In the genomic region with DNA sequence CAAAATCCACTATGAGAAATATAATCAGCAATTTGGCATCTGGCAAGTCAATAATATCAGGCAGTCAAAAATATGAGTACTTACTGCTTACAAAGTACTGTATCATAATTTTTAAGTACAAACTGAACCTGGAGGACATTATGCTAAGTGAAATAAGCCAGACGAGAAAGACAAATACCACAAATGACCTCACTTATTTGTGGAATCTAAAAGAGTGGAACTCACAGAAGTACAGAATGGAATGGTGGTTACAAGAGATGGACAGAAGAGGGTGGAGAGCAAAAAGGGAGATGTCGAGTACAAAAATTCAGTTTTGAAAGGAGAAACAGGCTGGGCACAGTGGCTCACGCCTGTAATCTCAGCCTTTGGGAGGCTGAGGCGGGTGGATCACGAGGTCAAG, we compare ENCODE assay signal across 12 cellular contexts. TPM values are rescaled to one million over a fixed set of nuclear protein-coding genes. Genes with fewer than 3 reads are reported as not detected.
DNase-seq lines count a peak whose midpoint lies in the region; ATAC-seq and TF ChIP-seq lines count a peak whose summit lies in the region.
"Had no signal": no experiment of that assay in that cellular context is flagged by ENCODE, and none has a peak within 500 bp of the region (broad histone marks: within the 10 kb centered on the region; RNA-seq: fewer than 3 reads in every experiment).

No MANE protein-coding gene starts in this region.

- peaks cover 47% of the 10 kb centered on the region for H3K36me3 Mint-ChIP-seq in activated naive CD4-positive, alpha-beta T cell treated with anti-CD3 and anti-CD28 coated beads, Interleukin-2, amount 10 ng/mL, durations not matched to agents 7 days and 5 days
- H3K36me3 Mint-ChIP-seq in T-helper 2 cell treated with Interferon-gamma antibody and Interleukin-4, amounts not matched to agents 5 μg/mL and 100 μg/mL, for 36 hours (ENCODE audit: low read depth), result peaks cover 44% of the 10 kb centered on the region
- H3K36me3 Mint-ChIP-seq in effector memory CD8-positive, alpha-beta T cell (ENCODE audit: insufficient read depth), result peaks cover 13% of the 10 kb centered on the region
- peaks cover 19% of the 10 kb centered on the region for H3K36me3 Mint-ChIP-seq in type B pancreatic cell

- peak overlapping the region; percentile 92 for H3K27ac Mint-ChIP-seq in activated naive CD4-positive, alpha-beta T cell treated with anti-CD3 and anti-CD28 coated beads, Interleukin-2, amount 10 ng/mL, durations not matched to agents 7 days and 5 days
- peak overlapping the region; percentile 94 for H3K27ac Mint-ChIP-seq in T-helper 2 cell treated with Interferon-gamma antibody and Interleukin-4, amounts not matched to agents 5 μg/mL and 100 μg/mL, for 36 hours
- peak overlapping the region; percentile 92 to 97 for H3K27ac Mint-ChIP-seq in effector memory CD8-positive, alpha-beta T cell
- H3K27ac Mint-ChIP-seq in type B pancreatic cell, result peak overlapping the region; percentile 1

- peaks cover 72% of the 10 kb centered on the region for H3K4me1 Mint-ChIP-seq in activated naive CD4-positive, alpha-beta T cell treated with anti-CD3 and anti-CD28 coated beads, Interleukin-2, amount 10 ng/mL, durations not matched to agents 7 days and 5 days
- H3K4me1 Mint-ChIP-seq in T-helper 2 cell treated with Interferon-gamma antibody and Interleukin-4, amounts not matched to agents 5 μg/mL and 100 μg/mL, for 36 hours (ENCODE audit: low read depth), result peaks cover 52% of the 10 kb centered on the region
- H3K4me1 Mint-ChIP-seq in effector memory CD8-positive, alpha-beta T cell (ENCODE audit: low read depth in 2 of 2), result peaks cover 35 to 37% of the 10 kb centered on the region in 2 donors
- H3K4me1 Mint-ChIP-seq in type B pancreatic cell (ENCODE audit: unreplicated experiment), result peaks cover 10% of the 10 kb centered on the region

- H3K4me3 Mint-ChIP-seq in activated naive CD4-positive, alpha-beta T cell treated with anti-CD3 and anti-CD28 coated beads, Interleukin-2, amount 10 ng/mL, durations not matched to agents 7 days and 5 days, result peak overlapping the region; percentile 57
- peak overlapping the region; percentile 74 for H3K4me3 Mint-ChIP-seq in T-helper 2 cell treated with Interferon-gamma antibody and Interleukin-4, amounts not matched to agents 5 μg/mL and 100 μg/mL, for 36 hours
- peak overlapping the region; percentile 73 to 83 for H3K4me3 Mint-ChIP-seq in effector memory CD8-positive, alpha-beta T cell
- no peak overlapping the region for H3K4me3 Mint-ChIP-seq in type B pancreatic cell

- no peaks in the 10 kb centered on the region for H3K9me3 Mint-ChIP-seq in activated naive CD4-positive, alpha-beta T cell treated with anti-CD3 and anti-CD28 coated beads, Interleukin-2, amount 10 ng/mL, durations not matched to agents 7 days and 5 days
- no peaks in the 10 kb centered on the region for H3K9me3 Mint-ChIP-seq in T-helper 2 cell treated with Interferon-gamma antibody and Interleukin-4, amounts not matched to agents 5 μg/mL and 100 μg/mL, for 36 hours
- H3K9me3 Mint-ChIP-seq in effector memory CD8-positive, alpha-beta T cell, result peaks cover 0 to 1% of the 10 kb centered on the region in 2 donors
- no peaks in the 10 kb centered on the region for H3K9me3 Mint-ChIP-seq in type B pancreatic cell

- no peaks in the 10 kb centered on the region for H3K27me3 Mint-ChIP-seq in activated naive CD4-positive, alpha-beta T cell treated with anti-CD3 and anti-CD28 coated beads, Interleukin-2, amount 10 ng/mL, durations not matched to agents 7 days and 5 days
- H3K27me3 Mint-ChIP-seq in T-helper 2 cell treated with Interferon-gamma antibody and Interleukin-4, amounts not matched to agents 5 μg/mL and 100 μg/mL, for 36 hours (ENCODE audit: low read depth), result no peaks in the 10 kb centered on the region
- no peaks in the 10 kb centered on the region for H3K27me3 Mint-ChIP-seq in effector memory CD8-positive, alpha-beta T cell
- H3K27me3 Mint-ChIP-seq in type B pancreatic cell, result no peaks in the 10 kb centered on the region

- no peak for DNase-seq in activated naive CD4-positive, alpha-beta T cell treated with anti-CD3 and anti-CD28 coated beads, Interleukin-2, amount 10 ng/mL, durations not matched to agents 7 days and 5 days
- no peak for DNase-seq in activated naive CD4-positive, alpha-beta T cell treated with Interleukin-2 at 50 U/mL for 16 hours
- no peak for DNase-seq in T-helper 2 cell treated with Interferon-gamma antibody and Interleukin-4, amounts not matched to agents 5 μg/mL and 100 μg/mL, for 36 hours (ENCODE audit: low spot score)
- no peak for DNase-seq in effector memory CD8-positive, alpha-beta T cell
- DNase-seq in type B pancreatic cell (ENCODE audit: extremely low spot score, unreplicated experiment), result no peak
- DNase-seq in DMS53 treated with DMSO at 0.1 percent for 48 hours (lab: John Stamatoyannopoulos, UW; ENCODE audit: unreplicated experiment), result no peak
- DNase-seq in foreskin melanocyte, result no peak
- DNase-seq in middle frontal gyrus (ENCODE audit: extremely low spot score, low spot score), result no peak
- DNase-seq: DMS53 had no signal

- ATAC-seq in effector memory CD8-positive, alpha-beta T cell (replicated peaks), result no peak
- ATAC-seq: Panc1 had no signal

- no peak for TF ChIP-seq CTCF in type B pancreatic cell (conservative IDR thresholded peaks at IDR 0.05)

- CTCF ChIA-PET in activated naive CD4-positive, alpha-beta T cell treated with anti-CD3 and anti-CD28 coated beads, Interleukin-2, amount 10 ng/mL, durations not matched to agents 7 days and 5 days (lab: Charles Lee), result interaction anchor here (0.6 kb wide), 1 partner anchor 132 kb away, joined by 3 read pairs; no protein-coding TSS in a partner anchor

RNA-seq across cellular contexts. Expression of a gene that starts 12.4 kb away (rescaled TPM):
- 39.0 and 50.8 TPM in 2 replicates for total RNA-seq in type B pancreatic cell (ENCODE audit: low replicate concordance)

RNA-seq across cellular contexts. Expression of a gene that starts 42.9 kb away (rescaled TPM):
- 13.6 and 26.3 TPM in 2 replicates for total RNA-seq in type B pancreatic cell (ENCODE audit: low replicate concordance)

RNA-seq across cellular contexts. Expression of a gene that starts 58.8 kb away (rescaled TPM):
- total RNA-seq in type B pancreatic cell (ENCODE audit: low replicate concordance), result 3.7 and 4.7 TPM in 2 replicates
- total RNA-seq: cerebellum, MCF 10A had no signal

Comparison
In these comparisons a context has a peak if more than half of its experiments do, and no peak if none do; other contexts are left out.
1. H3K27ac Mint-ChIP-seq: peak in every context shown above with its lines; median percentile 94 in effector memory CD8-positive, alpha-beta T cell; 94 in T-helper 2 cell treated with Interferon-gamma antibody and Interleukin-4, amounts not matched to agents 5 μg/mL and 100 μg/mL, for 36 hours; 92 in activated naive CD4-positive, alpha-beta T cell treated with anti-CD3 and anti-CD28 coated beads, Interleukin-2, amount 10 ng/mL, durations not matched to agents 7 days and 5 days; 1 in type B pancreatic cell.